1 cellular context compared by ENCODE assay signal in the genomic region with DNA sequence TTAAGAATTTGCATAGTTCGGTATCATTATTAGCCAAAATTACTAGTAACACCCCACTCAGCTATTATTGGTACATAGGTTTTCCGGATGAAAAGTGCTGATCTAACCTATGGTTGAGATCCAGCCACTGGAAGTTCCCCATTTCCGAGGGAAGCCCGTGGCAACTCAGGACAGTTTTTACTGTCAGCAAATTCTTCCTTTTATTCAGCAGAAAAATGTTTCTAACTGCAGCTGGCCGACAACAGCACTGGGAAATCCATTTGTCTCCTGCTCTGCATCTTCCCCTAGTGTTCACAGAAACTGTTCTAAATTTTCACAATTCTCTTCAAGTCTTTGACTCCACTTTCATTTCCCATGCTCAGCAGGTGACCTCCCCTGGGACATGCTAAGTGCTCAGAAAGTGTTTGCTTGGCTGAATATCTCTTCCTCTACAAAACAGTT.
TF ChIP-seq lines count a peak whose summit lies in the region.

No MANE protein-coding gene starts in this region.

TF ChIP-seq in HEK293, 187 proteins besides CTCF, POLR2A, EP300 and RAD21 (continued from another document):
- TF ChIP-seq, protein P1, sequence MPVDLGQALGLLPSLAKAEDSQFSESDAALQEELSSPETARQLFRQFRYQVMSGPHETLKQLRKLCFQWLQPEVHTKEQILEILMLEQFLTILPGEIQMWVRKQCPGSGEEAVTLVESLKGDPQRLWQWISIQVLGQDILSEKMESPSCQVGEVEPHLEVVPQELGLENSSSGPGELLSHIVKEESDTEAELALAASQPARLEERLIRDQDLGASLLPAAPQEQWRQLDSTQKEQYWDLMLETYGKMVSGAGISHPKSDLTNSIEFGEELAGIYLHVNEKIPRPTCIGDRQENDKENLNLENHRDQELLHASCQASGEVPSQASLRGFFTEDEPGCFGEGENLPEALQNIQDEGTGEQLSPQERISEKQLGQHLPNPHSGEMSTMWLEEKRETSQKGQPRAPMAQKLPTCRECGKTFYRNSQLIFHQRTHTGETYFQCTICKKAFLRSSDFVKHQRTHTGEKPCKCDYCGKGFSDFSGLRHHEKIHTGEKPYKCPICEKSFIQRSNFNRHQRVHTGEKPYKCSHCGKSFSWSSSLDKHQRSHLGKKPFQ (tag by site-specific recombination; IDR thresholded peaks at IDR 0.05): no peak
- no peak for TF ChIP-seq ZNF266 (tag by site-specific recombination; IDR thresholded peaks at IDR 0.05; ENCODE audit: low read depth)
- TF ChIP-seq, protein P2, sequence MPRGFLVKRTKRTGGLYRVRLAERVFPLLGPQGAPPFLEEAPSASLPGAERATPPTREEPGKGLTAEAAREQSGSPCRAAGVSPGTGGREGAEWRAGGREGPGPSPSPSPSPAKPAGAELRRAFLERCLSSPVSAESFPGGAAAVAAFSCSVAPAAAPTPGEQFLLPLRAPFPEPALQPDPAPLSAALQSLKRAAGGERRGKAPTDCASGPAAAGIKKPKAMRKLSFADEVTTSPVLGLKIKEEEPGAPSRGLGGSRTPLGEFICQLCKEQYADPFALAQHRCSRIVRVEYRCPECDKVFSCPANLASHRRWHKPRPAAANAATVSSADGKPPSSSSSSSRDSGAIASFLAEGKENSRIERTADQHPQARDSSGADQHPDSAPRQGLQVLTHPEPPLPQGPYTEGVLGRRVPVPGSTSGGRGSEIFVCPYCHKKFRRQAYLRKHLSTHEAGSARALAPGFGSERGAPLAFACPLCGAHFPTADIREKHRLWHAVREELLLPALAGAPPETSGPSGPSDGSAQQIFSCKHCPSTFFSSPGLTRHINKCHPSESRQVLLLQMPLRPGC (tag by site-specific recombination; IDR thresholded peaks at IDR 0.05): no peak
- TF ChIP-seq ZFHX2 (tag by site-specific recombination; conservative IDR thresholded peaks at IDR 0.05): no peak
- TF ChIP-seq MZF1 (tag by site-specific recombination; IDR thresholded peaks at IDR 0.05; ENCODE audit: borderline replicate concordance): no peak
- TF ChIP-seq GFI1B (tag by site-specific recombination; IDR thresholded peaks at IDR 0.05): no peak
- no peak for TF ChIP-seq ZNF10 (tag by site-specific recombination; IDR thresholded peaks at IDR 0.05)
- TF ChIP-seq SETDB1 (IDR thresholded peaks at IDR 0.05; ENCODE audit: insufficient read length, low read length): no peak
